In genomic region chr3:9933561-9934234, GRCh38 we compare ENCODE assay signal across 8 cellular contexts.
DNase-seq lines count a peak whose midpoint lies in the region; ATAC-seq lines count a peak whose summit lies in the region.

TSS of gene CRELD1 (plus strand) at chr3:9933834. CDS start at chr3:9934439, 605 bp downstream.

- DNase-seq in AML-193 (lab: John Stamatoyannopoulos, UW) (peak; percentile 95 to 96), NCI-H526 (lab: John Stamatoyannopoulos, UW) (peak; percentile 89 to 97)
- DNase-seq in activated CD4-positive, alpha-beta T cell treated with anti-CD3 and anti-CD28 coated beads for 4 hours = peak; percentile 97 to 98
- DNase-seq in stimulated activated CD4-positive, alpha-beta T cell treated with anti-CD3 and anti-CD28 coated beads, Interleukin-1b, Interleukin-23, amount 100 ng/mL, for 24 hours (ENCODE audit: low read depth in 4 of 4, low spot score in 1 of 4) = peak; percentile 92 to 96 (median 94)

- ATAC-seq in GM19043 (IDR thresholded peaks at IDR 0.05; ENCODE audit: low read depth, unreplicated experiment) (peak; percentile 86), HG03354 (IDR thresholded peaks at IDR 0.05; ENCODE audit: poor library complexity, severe bottlenecking, unreplicated experiment) (peak; percentile 90)

- H3K27ac ChIP-seq in cingulate gyrus (ENCODE audit: low read depth, low read length) = peak within 1 kb of the TSS; percentile 94
- peak within 1 kb of the TSS; percentile 91 for H3K27ac ChIP-seq in layer of hippocampus (ENCODE audit: low read depth, low read length)

- no peaks in the 10 kb centered on the region for H3K27me3 ChIP-seq in layer of hippocampus (ENCODE audit: control insufficient read depth, insufficient read depth, low read length)

Comparison
In these comparisons a context has a peak if more than half of its experiments do, and no peak if none do; other contexts are left out.
1. Peak in every context shown above with its lines: DNase-seq, ATAC-seq and H3K27ac ChIP-seq.